Comparison of ENCODE assay signal across 15 cellular contexts in genomic region chr3:46982581-46982980, GRCh38. TPM values are rescaled to one million over a fixed set of nuclear protein-coding genes. Genes with fewer than 3 reads are reported as not detected.
A peak's percentile ranks its signal among the peaks of the same experiment; 100 is the strongest.
DNase-seq lines count a peak whose midpoint lies in the region; ATAC-seq and TF ChIP-seq lines count a peak whose summit lies in the region.
"Had no signal": no experiment of that assay in that cellular context is flagged by ENCODE, and none has a peak within 500 bp of the region (broad histone marks: within the 10 kb centered on the region; RNA-seq: fewer than 3 reads in every experiment).

No MANE protein-coding gene starts in this region.

- no peaks in the 10 kb centered on the region for H3K27me3 ChIP-seq in heart left ventricle
- no peaks in the 10 kb centered on the region for H3K27me3 ChIP-seq in breast epithelium
- no peaks in the 10 kb centered on the region for H3K27me3 ChIP-seq in mucosa of stomach (ENCODE audit: control insufficient read depth, insufficient read depth, low read length)
- H3K27me3 ChIP-seq in vagina = no peaks in the 10 kb centered on the region
- H3K27me3 ChIP-seq: ascending aorta, sigmoid colon had no signal

- peak in 1 of 5 donors; percentile 15 for DNase-seq in heart left ventricle
- no peak for DNase-seq in left cardiac atrium
- DNase-seq in breast epithelium (ENCODE audit: low spot score in 2 of 2) = no peak
- no peak for DNase-seq in vagina (ENCODE audit: extremely low spot score in 2 of 2)
- no peak for DNase-seq in NCI-H128 (lab: John Stamatoyannopoulos, UW; ENCODE audit: unreplicated experiment)
- no peak for DNase-seq in hippocampal formation (lab: John Stamatoyannopoulos, UW)
- no peak for DNase-seq in NCI-H2171 (lab: John Stamatoyannopoulos, UW)
- DNase-seq: C1 segment of cervical spinal cord, hypothalamus, midbrain, NCI-H1436 treated with DMSO at 0.1 percent for 48 hours, NCI-H774, sigmoid colon had no signal

- H3K4me3 ChIP-seq in heart left ventricle (peak overlapping the region in 1 of 12 donors; percentile 73), breast epithelium (peak overlapping the region in 2 of 3 donors; percentile 29 to 73), mucosa of stomach (ENCODE audit: low read length) (no peak overlapping the region), vagina (no peak overlapping the region)
- H3K4me3 ChIP-seq: ascending aorta, sigmoid colon had no signal

- ATAC-seq in heart left ventricle (no peak), left cardiac atrium (no peak)

- no peak for TF ChIP-seq POLR2A in heart left ventricle (IDR thresholded peaks at IDR 0.05)
- no peak for TF ChIP-seq POLR2A in breast epithelium (IDR thresholded peaks at IDR 0.05)
- TF ChIP-seq POLR2A in vagina (IDR thresholded peaks at IDR 0.05) = no peak

- no peak for TF ChIP-seq CTCF in heart left ventricle (IDR thresholded peaks at IDR 0.05)
- no peak for TF ChIP-seq CTCF in breast epithelium (IDR thresholded peaks at IDR 0.05)
- TF ChIP-seq CTCF in vagina (IDR thresholded peaks at IDR 0.05) = no peak

- no peaks in the 10 kb centered on the region for H3K9me3 ChIP-seq in heart left ventricle
- no peaks in the 10 kb centered on the region for H3K9me3 ChIP-seq in breast epithelium
- no peaks in the 10 kb centered on the region for H3K9me3 ChIP-seq in mucosa of stomach (ENCODE audit: control insufficient read depth, low read length)
- no peaks in the 10 kb centered on the region for H3K9me3 ChIP-seq in vagina
- H3K9me3 ChIP-seq: ascending aorta, sigmoid colon had no signal

- H3K9ac ChIP-seq in mucosa of stomach (ENCODE audit: low read length) = peak overlapping the region; percentile 89

- H3K27ac ChIP-seq in heart left ventricle = peak overlapping the region in 7 of 12 donors; percentile 10 to 92 (median 76)
- H3K27ac ChIP-seq in breast epithelium = peak overlapping the region; percentile 84 to 90
- H3K27ac ChIP-seq in vagina = peak overlapping the region; percentile 89

- H3K4me1 ChIP-seq in heart left ventricle = peaks cover 0 to 68% (median 27%) of the 10 kb centered on the region in 12 donors
- peaks cover 8 to 19% of the 10 kb centered on the region in 2 donors for H3K4me1 ChIP-seq in breast epithelium
- peaks cover 75% of the 10 kb centered on the region for H3K4me1 ChIP-seq in mucosa of stomach (ENCODE audit: control insufficient read depth, insufficient read depth, low read length)
- H3K4me1 ChIP-seq in vagina = peaks cover 69% of the 10 kb centered on the region

- WGBS in heart left ventricle, 4 donors = 88 to 100% (median 92%) methylated on average over 2 of the region's 2 CpGs

- intact Hi-C loops in heart left ventricle (cut with DNase I) = no loop called here
- intact Hi-C loops in left cardiac atrium (cut with DNase I) = no loop called here
- intact Hi-C loops in breast epithelium (cut with DNase I; ENCODE audit: low total_unique reads) = loop anchor here (5.0 kb wide), 2 partner anchors 100 to 1185 kb away; no protein-coding TSS in a partner anchor
- intact Hi-C loops in vagina (cut with DNase I) = no loop called here

- H3K36me3 ChIP-seq in heart left ventricle = no peaks in the 10 kb centered on the region
- H3K36me3 ChIP-seq in breast epithelium = no peaks in the 10 kb centered on the region
- H3K36me3 ChIP-seq in mucosa of stomach (ENCODE audit: control insufficient read depth, insufficient read depth, low read length) = no peaks in the 10 kb centered on the region
- no peaks in the 10 kb centered on the region for H3K36me3 ChIP-seq in vagina
- H3K36me3 ChIP-seq: ascending aorta, sigmoid colon had no signal

RNA-seq across cellular contexts. Expression of gene NBEAL2, which starts 3.1 kb away (rescaled TPM):
- total RNA-seq in heart left ventricle (10 to 100 TPM in 6 of 9 donors, 1 to 10 TPM in 3; 8.1 to 41.1 (median 12.0) TPM), left cardiac atrium (10 to 100 TPM; 17.1 to 23.9 TPM), breast epithelium (10 to 100 TPM; 16.8 to 58.3 (median 54.4) TPM), vagina (227 TPM)
- 10 to 100 TPM; 16.3 to 45.7 TPM for polyA plus RNA-seq in heart left ventricle

RNA-seq across cellular contexts. Expression of gene CCDC12, which starts 6.0 kb away (rescaled TPM):
- total RNA-seq in heart left ventricle = 10 to 100 TPM; 27.1 to 36.8 (median 33.3) TPM
- 100 to 1,000 TPM in 1 of 2 donors, 10 to 100 TPM in 1; 83.5 to 120 TPM for polyA plus RNA-seq in heart left ventricle
- 10 to 100 TPM; 24.2 to 38.4 TPM for total RNA-seq in left cardiac atrium
- total RNA-seq in breast epithelium = 10 to 100 TPM; 27.0 to 50.2 (median 43.9) TPM
- 55.5 TPM for total RNA-seq in vagina

Comparison
In these comparisons a context has a peak if more than half of its experiments do, and no peak if none do; other contexts are left out.
1. H3K4me3 ChIP-seq: peak in breast epithelium (2 of 3); none in mucosa of stomach (single experiment) and vagina (0 of 2).
2. Peak in every context shown above with its lines, with median percentiles within 50 percentile points of each other: H3K27ac ChIP-seq.